ENCODE assay signal across 13 cellular contexts in the genomic region with DNA sequence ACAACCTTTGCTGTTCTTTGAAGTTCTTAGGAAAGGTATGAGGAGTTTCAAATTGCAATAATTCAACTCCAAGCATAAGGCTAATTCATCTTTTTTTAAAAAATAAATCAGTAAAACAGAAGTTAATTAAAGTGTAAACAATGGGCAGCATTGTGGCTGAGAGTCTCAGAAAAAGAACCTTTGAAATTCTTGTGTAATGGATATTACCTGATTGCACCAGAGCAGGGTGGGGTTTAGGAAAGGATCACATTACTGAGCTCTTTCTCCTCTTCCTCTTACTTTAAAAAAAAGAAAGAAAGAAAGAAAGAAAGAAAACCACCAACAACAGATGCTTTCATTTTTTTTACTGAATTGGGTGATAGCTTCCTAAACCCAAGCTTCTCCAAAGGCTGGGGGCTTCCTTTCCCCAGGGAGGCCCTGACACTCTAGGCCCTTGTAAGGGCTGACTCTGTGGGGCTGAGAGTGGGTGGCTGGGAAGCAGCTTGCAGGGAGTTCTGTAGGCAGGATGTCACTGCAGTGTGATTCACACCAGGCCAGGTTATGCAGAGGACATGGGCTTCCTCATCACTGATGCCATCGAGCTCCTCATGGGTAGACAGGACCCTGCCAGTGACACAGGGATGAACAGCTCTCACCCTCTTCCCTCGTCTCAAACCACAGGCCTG.
DNase-seq lines count a peak whose midpoint lies in the region; ATAC-seq and TF ChIP-seq lines count a peak whose summit lies in the region.
"Had no signal": no experiment of that assay in that cellular context is flagged by ENCODE, and none has a peak within 500 bp of the region (broad histone marks: within the 10 kb centered on the region; RNA-seq: fewer than 3 reads in every experiment).

No MANE protein-coding gene starts in this region.

- H3K36me3 ChIP-seq in GM23248 (ENCODE audit: low read depth) (no peaks in the 10 kb centered on the region), lung (ENCODE audit: control insufficient read depth in 2 of 2, insufficient read depth in 2 of 2, low read length in 2 of 2) (no peaks in the 10 kb centered on the region), right atrium auricular region (no peaks in the 10 kb centered on the region)
- H3K36me3 ChIP-seq: SJSA1 had no signal

- WGBS in GM23248 (ENCODE audit: low coverage in 1 of 2, low lambda C conversion rate in 2 of 2, missing lambda C conversion rate in 2 of 2), 2 experiments: 31 to 42% methylated on average over 2 of the region's 2 CpGs
- 32 to 40% methylated on average over 2 of the region's 2 CpGs for WGBS in lung, 2 donors

- ATAC-seq in lung (ENCODE audit: insufficient read depth, low FRiP score): no peak
- no peak for ATAC-seq in GM19455 (IDR thresholded peaks at IDR 0.05; ENCODE audit: unreplicated experiment)

- TF ChIP-seq CTCF in lung (IDR thresholded peaks at IDR 0.05; ENCODE audit: control extremely low read depth, extremely low read depth) (no peak), right atrium auricular region (IDR thresholded peaks at IDR 0.05) (no peak)

- TF ChIP-seq POLR2A in erythroblast (IDR thresholded peaks at IDR 0.05; ENCODE audit: low read length): no peak

- no peak overlapping the region for H3K27ac ChIP-seq in GM23248
- no peak overlapping the region for H3K27ac ChIP-seq in lung (ENCODE audit: low read depth in 1 of 2, low read length in 1 of 2)
- no peak overlapping the region for H3K27ac ChIP-seq in right atrium auricular region
- H3K27ac ChIP-seq: SJSA1 had no signal

- H3K4me3 ChIP-seq in GM23248: no peak overlapping the region
- no peak overlapping the region for H3K4me3 ChIP-seq in lung
- H3K4me3 ChIP-seq in right atrium auricular region: no peak overlapping the region
- H3K4me3 ChIP-seq: SJSA1 had no signal

- H4K20me1 ChIP-seq in GM23248 (ENCODE audit: insufficient read depth): no peaks in the 10 kb centered on the region

- no peak overlapping the region for H3K4me2 ChIP-seq in GM23248 (ENCODE audit: unreplicated experiment)

- H3K9me2 ChIP-seq in GM23248 (ENCODE audit: insufficient read depth): no peaks in the 10 kb centered on the region

- H3K4me1 ChIP-seq in GM23248 (ENCODE audit: insufficient read depth) (no peaks in the 10 kb centered on the region), lung (ENCODE audit: control insufficient read depth in 2 of 2, insufficient read depth in 2 of 2, low read length in 2 of 2) (no peaks in the 10 kb centered on the region), right atrium auricular region (no peaks in the 10 kb centered on the region)

- H3K9me3 ChIP-seq in GM23248 (ENCODE audit: low read depth): no peaks in the 10 kb centered on the region
- no peaks in the 10 kb centered on the region for H3K9me3 ChIP-seq in lung (ENCODE audit: control insufficient read depth in 2 of 2, insufficient read depth in 1 of 2, low read length in 1 of 2)
- H3K9me3 ChIP-seq in right atrium auricular region: no peaks in the 10 kb centered on the region
- H3K9me3 ChIP-seq: SJSA1 had no signal

- no peak overlapping the region for H3K9ac ChIP-seq in GM23248

- peak; percentile 16 for DNase-seq in AG08396 (ENCODE audit: low spot score)
- peak; percentile 4 for DNase-seq in GM23248
- peak; percentile 23 for DNase-seq in SKM-1 (lab: John Stamatoyannopoulos, UW; ENCODE audit: unreplicated experiment)
- DNase-seq in lung (ENCODE audit: low spot score): peak; percentile 14
- DNase-seq in EL: no peak
- no peak for DNase-seq in right atrium auricular region (ENCODE audit: low spot score)
- no peak for DNase-seq in erythroblast (lab: John Stamatoyannopoulos, UW)
- DNase-seq: effector memory CD4-positive, alpha-beta T cell; hypothalamus; natural killer cell; NCI-H446 treated with DMSO at 0.1 percent for 48 hours had no signal

- no peak overlapping the region for H2AFZ ChIP-seq in GM23248

- H3F3A ChIP-seq in GM23248 (ENCODE audit: insufficient read depth): no peaks in the 10 kb centered on the region

- in situ Hi-C loops in GM23248 (cut with MboI): no loop called here

- H3K27me3 ChIP-seq in GM23248 (replicated peaks; ENCODE audit: insufficient read depth) (no peaks in the 10 kb centered on the region), lung (ENCODE audit: control insufficient read depth, insufficient read depth) (no peaks in the 10 kb centered on the region), right atrium auricular region (no peaks in the 10 kb centered on the region)
- H3K27me3 ChIP-seq: SJSA1 had no signal

- H3K79me2 ChIP-seq in GM23248 (ENCODE audit: insufficient read depth): no peaks in the 10 kb centered on the region

Comparison
In these comparisons a context has a peak if more than half of its experiments do, and no peak if none do; other contexts are left out.
1. DNase-seq: peak in AG08396 (single experiment), GM23248 (single experiment), SKM-1 (single experiment) and lung (single experiment); none in EL (single experiment), right atrium auricular region (single experiment) and erythroblast (0 of 2).